9 cellular contexts compared by ENCODE assay signal in genomic region chr4:165508372-165509120, GRCh38.
"Had no signal": no experiment of that assay in that cellular context is flagged by ENCODE, and none has a peak within 500 bp of the region (broad histone marks: within the 10 kb centered on the region; RNA-seq: fewer than 3 reads in every experiment).

No MANE protein-coding gene starts in this region.

- DNase-seq: GM23248, GOT3, H7, HFFc6, IMR-90, KBM-7 had no signal

- H3K9me3 ChIP-seq: HAP-1 had no signal

- H3K36me3 ChIP-seq: HAP-1 had no signal

- H3K9ac ChIP-seq: GM23248 had no signal

- H3K27ac ChIP-seq: GM23248, HL-60 had no signal

- H2AFZ ChIP-seq: GM23248 had no signal

- H3K27ac Mint-ChIP-seq: HFFc6 had no signal

- ATAC-seq: HCT116 had no signal

- H3K4me3 ChIP-seq: GM23248, HAP-1 had no signal

- H3K4me1 ChIP-seq: HAP-1 had no signal

- H3K9me3 Mint-ChIP-seq: HFFc6 had no signal
